ENCODE assay signal across 30 cellular contexts in genomic region chr3:172031957-172032356, GRCh38.
"Had no signal": no experiment of that assay in that cellular context is flagged by ENCODE, and none has a peak within 500 bp of the region (broad histone marks: within the 10 kb centered on the region; RNA-seq: fewer than 3 reads in every experiment).

No MANE protein-coding gene starts in this region.

- H3K27me3 ChIP-seq: adrenal gland, breast epithelium, SJCRH30 had no signal

- H3K27ac Mint-ChIP-seq: activated CD8-positive, alpha-beta T cell treated with anti-CD3 and anti-CD28 coated beads for 36 hours; activated naive CD4-positive, alpha-beta T cell treated with anti-CD3 and anti-CD28 coated beads, Interleukin-2, amount 10 ng/mL, durations not matched to agents 7 days and 5 days; activated naive CD8-positive, alpha-beta T cell treated with anti-CD3 and anti-CD28 coated beads, Interleukin-2, amount 10 ng/mL, durations not matched to agents 7 days and 5 days; activated T-helper 2 cell treated with anti-CD3 and anti-CD28 coated beads, Interferon-gamma antibody, Interleukin-2, Interleukin-4, amounts not matched to agents 10 μg/mL and 5 μg/mL and 100 μg/mL, durations not matched to agents 14 hours and 24 hours and 36 hours; T-helper 1 cell treated with Interleukin-12 subunit alpha and Interleukin-12 subunit beta and Interleukin-4 antibody, amounts not matched to agents 30 μg/mL and 1 μg/mL, for 36 hours had no signal

- H3K9me3 ChIP-seq: adrenal gland, breast epithelium, SJCRH30 had no signal

- H3K4me1 ChIP-seq: adrenal gland, breast epithelium, SJCRH30 had no signal

- H3K4me3 Mint-ChIP-seq: activated CD8-positive, alpha-beta T cell treated with anti-CD3 and anti-CD28 coated beads for 36 hours; activated naive CD4-positive, alpha-beta T cell treated with anti-CD3 and anti-CD28 coated beads, Interleukin-2, amount 10 ng/mL, durations not matched to agents 7 days and 5 days; activated naive CD8-positive, alpha-beta T cell treated with anti-CD3 and anti-CD28 coated beads, Interleukin-2, amount 10 ng/mL, durations not matched to agents 7 days and 5 days; activated T-cell treated with anti-CD3 and anti-CD28 coated beads, Interleukin-2, amount 50 U/mL, for 72 hours; T-helper 1 cell treated with Interleukin-12 subunit alpha and Interleukin-12 subunit beta and Interleukin-4 antibody, amounts not matched to agents 30 μg/mL and 1 μg/mL, for 36 hours had no signal

- H3K36me3 ChIP-seq: adrenal gland, breast epithelium, SJCRH30 had no signal

- H3K27ac ChIP-seq: adrenal gland, breast epithelium, SJCRH30 had no signal

- H3K4me3 ChIP-seq: adrenal gland, breast epithelium, SJCRH30 had no signal

- H3K36me3 Mint-ChIP-seq: activated naive CD8-positive, alpha-beta T cell treated with anti-CD3 and anti-CD28 coated beads, Interleukin-2, amount 10 ng/mL, durations not matched to agents 7 days and 5 days had no signal

- H3K27me3 Mint-ChIP-seq: activated naive CD8-positive, alpha-beta T cell treated with anti-CD3 and anti-CD28 coated beads, Interleukin-2, amount 10 ng/mL, durations not matched to agents 7 days and 5 days had no signal

- ATAC-seq: activated CD4-positive, CD25-positive, alpha-beta regulatory T cell treated with anti-CD3 and anti-CD28 coated beads, Interleukin-2, amount 50 U/mL, for 24 hours; activated CD8-positive, alpha-beta T cell treated with anti-CD3 and anti-CD28 coated beads for 36 hours; activated T-cell treated with anti-CD3 and anti-CD28 coated beads, Interleukin-2, amount 50 U/mL, for 72 hours; Panc1; Right ventricle myocardium inferior had no signal

- DNase-seq: activated CD4-positive, alpha-beta T cell treated with anti-CD3 and anti-CD28 coated beads for 4 hours; activated CD8-positive, alpha-beta memory T cell treated with anti-CD3 and anti-CD28 coated beads, Interleukin-2, amount 50 U/mL, for 4 hours; activated CD8-positive, alpha-beta T cell treated with anti-CD3 and anti-CD28 coated beads for 36 hours; activated gamma-delta T cell treated with Interleukin-2 at 50 U/mL for 16 hours; activated naive CD4-positive, alpha-beta T cell treated with anti-CD3 and anti-CD28 coated beads, Interleukin-2, amount 10 ng/mL, durations not matched to agents 7 days and 5 days; activated naive CD8-positive, alpha-beta T cell treated with anti-CD3 and anti-CD28 coated beads, Interleukin-2, amount 10 ng/mL, durations not matched to agents 7 days and 5 days; activated T-cell treated with anti-CD3 and anti-CD28 coated beads, Interleukin-2, amount 50 U/mL, for 72 hours; adrenal gland; aorta; central memory CD4-positive, alpha-beta T cell; MV-4-11; NCI-H1092 treated with DMSO at 0.1 percent for 48 hours; NCI-H1417 treated with DMSO at 0.1 percent for 48 hours; NCI-H1694; NCI-H2029; NCI-H2107; NCI-H2171 treated with DMSO at 0.1 percent for 48 hours; NCI-H226; NCI-H526; NCI-H774; NK-92 treated with Interleukin-12 subunit alpha and Interleukin-12 subunit beta, amount 100 ng/mL, for 24 hours; OCI-M1; RPMI8226; SJCRH30 had no signal

- H3K9me3 Mint-ChIP-seq: activated CD8-positive, alpha-beta T cell treated with anti-CD3 and anti-CD28 coated beads for 36 hours; activated T-cell treated with anti-CD3 and anti-CD28 coated beads, Interleukin-2, amount 50 U/mL, for 72 hours; activated T-helper 2 cell treated with anti-CD3 and anti-CD28 coated beads, Interferon-gamma antibody, Interleukin-2, Interleukin-4, amounts not matched to agents 10 μg/mL and 5 μg/mL and 100 μg/mL, durations not matched to agents 14 hours and 24 hours and 36 hours; T-helper 1 cell treated with Interleukin-12 subunit alpha and Interleukin-12 subunit beta and Interleukin-4 antibody, amounts not matched to agents 30 μg/mL and 1 μg/mL, for 36 hours had no signal
